9 cellular contexts compared by ENCODE assay signal in the genomic region with DNA sequence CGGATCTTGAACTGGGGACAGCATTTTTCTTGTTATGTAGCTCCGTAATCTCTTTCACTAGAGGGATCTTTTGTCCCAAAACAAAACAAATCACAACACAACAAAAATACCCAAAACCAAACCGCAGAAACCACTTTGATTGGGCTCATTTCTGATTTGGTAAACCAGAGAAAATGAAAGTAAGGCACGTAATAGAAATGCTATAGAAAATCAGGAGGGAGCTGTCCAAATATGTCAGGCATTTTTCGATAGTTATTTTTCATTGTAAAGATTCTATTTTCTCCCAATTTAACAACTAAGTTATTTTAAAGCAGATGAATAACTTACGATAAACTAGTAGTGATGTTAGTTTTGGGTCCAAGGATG. TPM values are rescaled to one million over a fixed set of nuclear protein-coding genes. Genes with fewer than 3 reads are reported as not detected.
DNase-seq lines count a peak whose midpoint lies in the region; ATAC-seq and TF ChIP-seq lines count a peak whose summit lies in the region.
"Had no signal": no experiment of that assay in that cellular context is flagged by ENCODE, and none has a peak within 500 bp of the region (broad histone marks: within the 10 kb centered on the region; RNA-seq: fewer than 3 reads in every experiment).

No MANE protein-coding gene starts in this region.

- H3K27me3 ChIP-seq in BLaER1 (peaks cover 18% of the 10 kb centered on the region), ectodermal cell (ENCODE audit: control insufficient read depth, insufficient read depth, low read length, poor library complexity, severe bottlenecking) (peaks cover 32% of the 10 kb centered on the region), neural cell (ENCODE audit: insufficient read depth, low read depth, low read length) (peaks cover 14% of the 10 kb centered on the region), Karpas-422 (ENCODE audit: low read length) (no peaks in the 10 kb centered on the region)

- peak overlapping the region; percentile 100 for H3K4me2 ChIP-seq in BLaER1
- peak overlapping the region; percentile 71 for H3K4me2 ChIP-seq in neural cell (ENCODE audit: low read length)
- H3K4me2 ChIP-seq in Karpas-422 (ENCODE audit: low read depth, low read length, poor library complexity, severe bottlenecking), result no peak overlapping the region

- TF ChIP-seq RAD21 in neural cell (conservative IDR thresholded peaks at IDR 0.05), result no peak

- H3K4me3 ChIP-seq in BLaER1, result peak overlapping the region; percentile 81
- peak overlapping the region; percentile 42 for H3K4me3 ChIP-seq in LNCaP clone FGC (ENCODE audit: low read depth, low read length)
- peak overlapping the region; percentile 61 for H3K4me3 ChIP-seq in ectodermal cell (ENCODE audit: insufficient read depth, low read depth, low read length)
- peak overlapping the region; percentile 85 for H3K4me3 ChIP-seq in neural cell (ENCODE audit: low read length)
- H3K4me3 ChIP-seq in Karpas-422 (ENCODE audit: low read length), result no peak overlapping the region

- TF ChIP-seq EP300 in neural cell (conservative IDR thresholded peaks at IDR 0.05; ENCODE audit: poor library complexity, severe bottlenecking), result no peak

- H3K27ac ChIP-seq in BLaER1 (no peak overlapping the region), ectodermal cell (ENCODE audit: insufficient read depth, low read depth, low read length, poor library complexity, severe bottlenecking) (no peak overlapping the region), neural cell (ENCODE audit: low read length) (no peak overlapping the region), Karpas-422 (ENCODE audit: low read length) (no peak overlapping the region)

- no peak overlapping the region for H2AFZ ChIP-seq in neural cell (ENCODE audit: low read depth, low read length)
- H2AFZ ChIP-seq in Karpas-422 (ENCODE audit: low read length), result no peak overlapping the region

- DNase-seq in LNCaP clone FGC (ENCODE audit: low read depth) (no peak), ACHN (no peak), Karpas-422 (no peak)
- DNase-seq: KBM-7 had no signal

- TF ChIP-seq CTCF in LNCaP clone FGC (IDR thresholded peaks at IDR 0.05; ENCODE audit: control insufficient read depth, extremely low read depth, insufficient read depth) (no peak), neural cell (IDR thresholded peaks at IDR 0.05; ENCODE audit: poor library complexity, severe bottlenecking) (no peak)

- peaks cover 38% of the 10 kb centered on the region for H3K79me2 ChIP-seq in neural cell (replicated peaks; ENCODE audit: insufficient read depth, low read length)
- H3K79me2 ChIP-seq in Karpas-422 (ENCODE audit: low read length), result no peaks in the 10 kb centered on the region

- H3K9me2 ChIP-seq in neural cell (ENCODE audit: insufficient read depth, low read length), result no peaks in the 10 kb centered on the region
- no peaks in the 10 kb centered on the region for H3K9me2 ChIP-seq in Karpas-422 (replicated peaks; ENCODE audit: insufficient read depth, low read length)

- peaks cover 4% of the 10 kb centered on the region for H3F3A ChIP-seq in neural cell (ENCODE audit: insufficient read depth, low read length, poor library complexity, severe bottlenecking)

- whole genome bisulfite sequencing in ectodermal cell, 2 experiments, result 25 to 45% methylated on average over 5 to 6 of the region's 6 CpGs

- H3K4me1 ChIP-seq in BLaER1 (peaks cover 19% of the 10 kb centered on the region), ectodermal cell (ENCODE audit: control insufficient read depth, insufficient read depth, low read length) (peaks cover 9% of the 10 kb centered on the region), Karpas-422 (ENCODE audit: low read length) (no peaks in the 10 kb centered on the region)

- H3K9ac ChIP-seq in BLaER1 (no peak overlapping the region), neural cell (ENCODE audit: low read length) (no peak overlapping the region), Karpas-422 (ENCODE audit: low read length) (no peak overlapping the region)

- H3K36me3 ChIP-seq in BLaER1 (no peaks in the 10 kb centered on the region), ectodermal cell (ENCODE audit: control insufficient read depth, insufficient read depth, low read length) (no peaks in the 10 kb centered on the region), neural cell (ENCODE audit: insufficient read depth, low read length) (no peaks in the 10 kb centered on the region), Karpas-422 (ENCODE audit: insufficient read depth, low read length) (no peaks in the 10 kb centered on the region)

- ATAC-seq in GM18873 (IDR thresholded peaks at IDR 0.05; ENCODE audit: low FRiP score, unreplicated experiment) (no peak), GM21528 (IDR thresholded peaks at IDR 0.05; ENCODE audit: low FRiP score, unreplicated experiment) (no peak)

- in situ Hi-C loops in ACHN (cut with HindIII; ENCODE audit: low pct_ligation_motif_present, low pct_unique_long_range_greater_than_20kb, low sequenced_read_pairs), result no loop called here

- H4K20me1 ChIP-seq in BLaER1, result peaks cover 9% of the 10 kb centered on the region
- H4K20me1 ChIP-seq in neural cell (ENCODE audit: insufficient read depth), result no peaks in the 10 kb centered on the region
- no peaks in the 10 kb centered on the region for H4K20me1 ChIP-seq in Karpas-422 (ENCODE audit: insufficient read depth, low read depth, low read length)

- H3K9me3 ChIP-seq in BLaER1, result no peaks in the 10 kb centered on the region
- no peaks in the 10 kb centered on the region for H3K9me3 ChIP-seq in ectodermal cell (ENCODE audit: control insufficient read depth, low read length)
- no peaks in the 10 kb centered on the region for H3K9me3 ChIP-seq in neural cell (ENCODE audit: low read length)
- no peaks in the 10 kb centered on the region for H3K9me3 ChIP-seq in Karpas-422 (ENCODE audit: low read length)

TF ChIP-seq in neural cell, 6 proteins besides CTCF, POLR2A, EP300 and RAD21:
- no peak for TF ChIP-seq SMC3 (conservative IDR thresholded peaks at IDR 0.05; ENCODE audit: poor library complexity)
- TF ChIP-seq, protein P1, sequence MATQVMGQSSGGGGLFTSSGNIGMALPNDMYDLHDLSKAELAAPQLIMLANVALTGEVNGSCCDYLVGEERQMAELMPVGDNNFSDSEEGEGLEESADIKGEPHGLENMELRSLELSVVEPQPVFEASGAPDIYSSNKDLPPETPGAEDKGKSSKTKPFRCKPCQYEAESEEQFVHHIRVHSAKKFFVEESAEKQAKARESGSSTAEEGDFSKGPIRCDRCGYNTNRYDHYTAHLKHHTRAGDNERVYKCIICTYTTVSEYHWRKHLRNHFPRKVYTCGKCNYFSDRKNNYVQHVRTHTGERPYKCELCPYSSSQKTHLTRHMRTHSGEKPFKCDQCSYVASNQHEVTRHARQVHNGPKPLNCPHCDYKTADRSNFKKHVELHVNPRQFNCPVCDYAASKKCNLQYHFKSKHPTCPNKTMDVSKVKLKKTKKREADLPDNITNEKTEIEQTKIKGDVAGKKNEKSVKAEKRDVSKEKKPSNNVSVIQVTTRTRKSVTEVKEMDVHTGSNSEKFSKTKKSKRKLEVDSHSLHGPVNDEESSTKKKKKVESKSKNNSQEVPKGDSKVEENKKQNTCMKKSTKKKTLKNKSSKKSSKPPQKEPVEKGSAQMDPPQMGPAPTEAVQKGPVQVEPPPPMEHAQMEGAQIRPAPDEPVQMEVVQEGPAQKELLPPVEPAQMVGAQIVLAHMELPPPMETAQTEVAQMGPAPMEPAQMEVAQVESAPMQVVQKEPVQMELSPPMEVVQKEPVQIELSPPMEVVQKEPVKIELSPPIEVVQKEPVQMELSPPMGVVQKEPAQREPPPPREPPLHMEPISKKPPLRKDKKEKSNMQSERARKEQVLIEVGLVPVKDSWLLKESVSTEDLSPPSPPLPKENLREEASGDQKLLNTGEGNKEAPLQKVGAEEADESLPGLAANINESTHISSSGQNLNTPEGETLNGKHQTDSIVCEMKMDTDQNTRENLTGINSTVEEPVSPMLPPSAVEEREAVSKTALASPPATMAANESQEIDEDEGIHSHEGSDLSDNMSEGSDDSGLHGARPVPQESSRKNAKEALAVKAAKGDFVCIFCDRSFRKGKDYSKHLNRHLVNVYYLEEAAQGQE (IDR thresholded peaks at IDR 0.05; ENCODE audit: borderline replicate concordance), result no peak
- TF ChIP-seq MXI1 (conservative IDR thresholded peaks at IDR 0.05; ENCODE audit: poor library complexity, severe bottlenecking), result no peak
- TF ChIP-seq EZH2 (IDR thresholded peaks at IDR 0.05; ENCODE audit: borderline replicate concordance, insufficient read depth, low read length, poor library complexity, severe bottlenecking), result no peak
- no peak for TF ChIP-seq TAF1 (IDR thresholded peaks at IDR 0.05; ENCODE audit: low read depth)
- TF ChIP-seq POLR2AphosphoS5 (IDR thresholded peaks at IDR 0.05), result no peak

RNA-seq across cellular contexts. Expression of a gene that starts 2.0 kb away (rescaled TPM):
- polyA plus RNA-seq in ectodermal cell (2013, experiment 1 of 4), result 2.6 TPM
- polyA plus RNA-seq in ectodermal cell (2013, experiment 2 of 4), result 2.5 TPM
- 1.9 TPM for polyA plus RNA-seq in ectodermal cell (2013, experiment 3 of 4)
- 1.9 TPM for polyA plus RNA-seq in ectodermal cell (2013, experiment 4 of 4)
- 4.5 and 5.6 TPM in 2 replicates for polyA plus RNA-seq in neural cell
- 12.9 and 13.1 TPM in 2 replicates for polyA minus RNA-seq in neural cell
- not detected in 2 replicates for total RNA-seq in Karpas-422 (2014; rRNA removed; shearing (Covaris generic); ENCODE audit: low replicate concordance)
